ENCODE assay signal across 23 cellular contexts in genomic region chr3:129655326-129655725, GRCh38.
"Had no signal": no experiment of that assay in that cellular context is flagged by ENCODE, and none has a peak within 500 bp of the region (broad histone marks: within the 10 kb centered on the region; RNA-seq: fewer than 3 reads in every experiment).

No MANE protein-coding gene starts in this region.

- H3K27me3 Mint-ChIP-seq: activated naive CD8-positive, alpha-beta T cell treated with anti-CD3 and anti-CD28 coated beads, Interleukin-2, amount 10 ng/mL, durations not matched to agents 7 days and 5 days; effector memory CD8-positive, alpha-beta T cell; natural killer cell treated with Interleukin-12 subunit alpha and Interleukin-12 subunit beta and Interleukin-15 and Interleukin-18, amount 100 ng/mL, for 72 hours; stimulated activated naive CD8-positive, alpha-beta T cell treated with anti-CD3 and anti-CD28 coated beads, Interleukin-15, Interleukin-2, amounts not matched to agents 100 ng/mL and 50 ng/mL, for 24 hours had no signal

- ATAC-seq: effector memory CD8-positive, alpha-beta T cell; heart left ventricle; lower lobe of right lung; natural killer cell treated with Interleukin-12 subunit alpha and Interleukin-12 subunit beta and Interleukin-15 and Interleukin-18, amount 100 ng/mL, for 72 hours; sciatic nerve; stimulated activated effector memory CD8-positive, alpha-beta T cell treated with anti-CD3 and anti-CD28 coated beads, Interleukin-12 subunit alpha, Interleukin-12 subunit beta, amount 100 ng/mL, for 72 hours had no signal

- H3K4me3 ChIP-seq: ascending aorta, coronary artery, heart left ventricle, lower lobe of right lung, skin epidermis had no signal

- H3K9me3 ChIP-seq: ascending aorta, heart left ventricle, lower lobe of right lung had no signal

- H3K27ac Mint-ChIP-seq: activated naive CD4-positive, alpha-beta T cell treated with anti-CD3 and anti-CD28 coated beads, Interleukin-2, amount 10 ng/mL, durations not matched to agents 7 days and 5 days; activated naive CD8-positive, alpha-beta T cell treated with anti-CD3 and anti-CD28 coated beads, Interleukin-2, amount 10 ng/mL, durations not matched to agents 7 days and 5 days; activated T-helper 1 cell treated with anti-CD3 and anti-CD28 coated beads, Interleukin-12 subunit alpha, Interleukin-12 subunit beta, Interleukin-2, Interleukin-4 antibody, amounts not matched to agents 30 ng/mL and 10 ng/mL and 1 ng/mL, durations not matched to agents 14 hours and 24 hours and 36 hours; effector memory CD8-positive, alpha-beta T cell; immature natural killer cell; natural killer cell treated with Interleukin-12 subunit alpha and Interleukin-12 subunit beta and Interleukin-15 and Interleukin-18, amount 100 ng/mL, for 72 hours; stimulated activated effector memory CD8-positive, alpha-beta T cell treated with anti-CD3 and anti-CD28 coated beads, Interleukin-12 subunit alpha, Interleukin-12 subunit beta, amount 100 ng/mL, for 72 hours; stimulated activated naive CD8-positive, alpha-beta T cell treated with anti-CD3 and anti-CD28 coated beads, Interleukin-15, Interleukin-2, amounts not matched to agents 100 ng/mL and 50 ng/mL, for 24 hours had no signal

- H3K9me3 Mint-ChIP-seq: activated naive CD4-positive, alpha-beta T cell treated with anti-CD3 and anti-CD28 coated beads, Interleukin-2, amount 10 ng/mL, durations not matched to agents 7 days and 5 days; activated naive CD8-positive, alpha-beta T cell treated with anti-CD3 and anti-CD28 coated beads, Interleukin-2, amount 10 ng/mL, durations not matched to agents 7 days and 5 days; activated T-helper 1 cell treated with anti-CD3 and anti-CD28 coated beads, Interleukin-12 subunit alpha, Interleukin-12 subunit beta, Interleukin-2, Interleukin-4 antibody, amounts not matched to agents 30 ng/mL and 10 ng/mL and 1 ng/mL, durations not matched to agents 14 hours and 24 hours and 36 hours; effector memory CD8-positive, alpha-beta T cell; immature natural killer cell; natural killer cell treated with Interleukin-12 subunit alpha and Interleukin-12 subunit beta and Interleukin-15 and Interleukin-18, amount 100 ng/mL, for 72 hours; stimulated activated effector memory CD8-positive, alpha-beta T cell treated with anti-CD3 and anti-CD28 coated beads, Interleukin-12 subunit alpha, Interleukin-12 subunit beta, amount 100 ng/mL, for 72 hours; stimulated activated naive CD8-positive, alpha-beta T cell treated with anti-CD3 and anti-CD28 coated beads, Interleukin-15, Interleukin-2, amounts not matched to agents 100 ng/mL and 50 ng/mL, for 24 hours had no signal

- H3K36me3 Mint-ChIP-seq: activated naive CD4-positive, alpha-beta T cell treated with anti-CD3 and anti-CD28 coated beads, Interleukin-2, amount 10 ng/mL, durations not matched to agents 7 days and 5 days; natural killer cell treated with Interleukin-12 subunit alpha and Interleukin-12 subunit beta and Interleukin-15 and Interleukin-18, amount 100 ng/mL, for 72 hours had no signal

- H3K27me3 ChIP-seq: ascending aorta, brain microvascular endothelial cell, heart left ventricle had no signal

- H3K27ac ChIP-seq: ascending aorta, brain microvascular endothelial cell, coronary artery, heart left ventricle, lower lobe of right lung, VCaP had no signal

- H3K36me3 ChIP-seq: brain microvascular endothelial cell had no signal

- DNase-seq: activated CD4-positive, alpha-beta T cell treated with anti-CD3 and anti-CD28 coated beads for 4 hours; activated CD4-positive, alpha-beta T cell treated with anti-CD3 and anti-CD28 coated beads, Interleukin-2, amount 50 U/mL, for 4 hours; activated effector memory CD4-positive, alpha-beta T cell treated with anti-CD3 and anti-CD28 coated beads, Interleukin-2, amount 50 U/mL, for 16 hours; activated naive CD4-positive, alpha-beta T cell treated with anti-CD3 and anti-CD28 coated beads, Interleukin-2, amount 10 ng/mL, durations not matched to agents 7 days and 5 days; activated naive CD8-positive, alpha-beta T cell treated with anti-CD3 and anti-CD28 coated beads, Interleukin-2, amount 10 ng/mL, durations not matched to agents 7 days and 5 days; activated T-cell treated with anti-CD3 and anti-CD28 coated beads for 4 hours; brain microvascular endothelial cell; effector memory CD8-positive, alpha-beta T cell; heart left ventricle; hypothalamus; immature natural killer cell; lower lobe of right lung; mesendoderm; stimulated activated CD4-positive, alpha-beta T cell treated with anti-CD3 and anti-CD28 coated beads, Interleukin-4, amount 100 ng/mL, for 24 hours had no signal

- H3K4me3 Mint-ChIP-seq: activated naive CD4-positive, alpha-beta T cell treated with anti-CD3 and anti-CD28 coated beads, Interleukin-2, amount 10 ng/mL, durations not matched to agents 7 days and 5 days; activated naive CD8-positive, alpha-beta T cell treated with anti-CD3 and anti-CD28 coated beads, Interleukin-2, amount 10 ng/mL, durations not matched to agents 7 days and 5 days; activated T-helper 1 cell treated with anti-CD3 and anti-CD28 coated beads, Interleukin-12 subunit alpha, Interleukin-12 subunit beta, Interleukin-2, Interleukin-4 antibody, amounts not matched to agents 30 ng/mL and 10 ng/mL and 1 ng/mL, durations not matched to agents 14 hours and 24 hours and 36 hours; effector memory CD8-positive, alpha-beta T cell; immature natural killer cell; natural killer cell treated with Interleukin-12 subunit alpha and Interleukin-12 subunit beta and Interleukin-15 and Interleukin-18, amount 100 ng/mL, for 72 hours; stimulated activated effector memory CD8-positive, alpha-beta T cell treated with anti-CD3 and anti-CD28 coated beads, Interleukin-12 subunit alpha, Interleukin-12 subunit beta, amount 100 ng/mL, for 72 hours; stimulated activated naive CD8-positive, alpha-beta T cell treated with anti-CD3 and anti-CD28 coated beads, Interleukin-15, Interleukin-2, amounts not matched to agents 100 ng/mL and 50 ng/mL, for 24 hours had no signal
